Comparison of ENCODE assay signal across 23 cellular contexts in the genomic region with DNA sequence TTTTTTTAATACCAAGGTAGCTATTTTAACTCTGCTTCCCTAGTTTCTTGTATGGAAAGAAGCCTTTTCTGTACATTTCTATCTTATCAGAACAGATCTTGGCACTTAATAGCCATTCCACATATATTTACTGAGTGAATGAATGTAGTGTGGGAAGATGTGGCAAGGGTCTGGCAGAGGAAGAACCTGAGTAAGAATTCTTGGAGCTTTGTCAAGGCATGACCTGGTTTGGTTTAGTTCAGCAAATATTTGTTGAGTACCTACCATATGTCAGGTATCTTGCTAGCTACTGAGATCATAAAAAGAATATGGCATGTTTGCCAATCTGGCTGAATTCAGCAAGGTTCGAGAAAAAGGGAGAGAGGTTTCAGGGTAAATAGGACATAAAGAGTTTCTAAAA. TPM values are rescaled to one million over a fixed set of nuclear protein-coding genes. Genes with fewer than 3 reads are reported as not detected.
DNase-seq lines count a peak whose midpoint lies in the region; TF ChIP-seq lines count a peak whose summit lies in the region.
"Had no signal": no experiment of that assay in that cellular context is flagged by ENCODE, and none has a peak within 500 bp of the region (broad histone marks: within the 10 kb centered on the region; RNA-seq: fewer than 3 reads in every experiment).

No MANE protein-coding gene starts in this region.

- H3K4me1 Mint-ChIP-seq in neural crest cell (no peaks in the 10 kb centered on the region), CD14-positive monocyte (no peaks in the 10 kb centered on the region)

- intact Hi-C loops in ascending aorta (cut with DNase I) (no loop called here), CD14-positive monocyte (cut with micrococcal nuclease) (no loop called here)

- no peaks in the 10 kb centered on the region for H3K9me3 ChIP-seq in ascending aorta
- H3K9me3 ChIP-seq: HAP-1 had no signal

- no peaks in the 10 kb centered on the region for H3K36me3 Mint-ChIP-seq in neural crest cell (ENCODE audit: low read depth)
- H3K36me3 Mint-ChIP-seq in CD14-positive monocyte: no peaks in the 10 kb centered on the region

- H3K9me3 Mint-ChIP-seq in neural crest cell (peaks cover 2% of the 10 kb centered on the region), CD14-positive monocyte (peaks cover 0 to 5% (median 3%) of the 10 kb centered on the region in 7 donors)

- TF ChIP-seq CTCF in LNCaP clone FGC (IDR thresholded peaks at IDR 0.05; ENCODE audit: control insufficient read depth, extremely low read depth, insufficient read depth): no peak
- TF ChIP-seq CTCF in epithelial cell of esophagus (IDR thresholded peaks at IDR 0.05; ENCODE audit: insufficient read depth, low read depth, low read length, missing control alignments): no peak
- no peak for TF ChIP-seq CTCF in neural crest cell (conservative IDR thresholded peaks at IDR 0.05)
- no peak for TF ChIP-seq CTCF in ascending aorta (IDR thresholded peaks at IDR 0.05)
- no peak for TF ChIP-seq CTCF in CD14-positive monocyte (IDR thresholded peaks at IDR 0.05)

- H3K4me1 ChIP-seq in ascending aorta: no peaks in the 10 kb centered on the region
- H3K4me1 ChIP-seq: HAP-1 had no signal

- no peaks in the 10 kb centered on the region for H3K36me3 ChIP-seq in ascending aorta
- H3K36me3 ChIP-seq: HAP-1 had no signal

- no peak overlapping the region for H3K27ac ChIP-seq in ascending aorta
- H3K27ac ChIP-seq: PC-9, RWPE1 had no signal

- peak overlapping the region; percentile 2 for H3K27ac Mint-ChIP-seq in neural crest cell (ENCODE audit: unreplicated experiment)
- no peak overlapping the region for H3K27ac Mint-ChIP-seq in CD14-positive monocyte
- H3K27ac Mint-ChIP-seq: IgD-negative memory B cell had no signal

- no peaks in the 10 kb centered on the region for H3K27me3 ChIP-seq in ascending aorta

- H3K4me3 Mint-ChIP-seq in neural crest cell (no peak overlapping the region), CD14-positive monocyte (no peak overlapping the region)
- H3K4me3 Mint-ChIP-seq: IgD-negative memory B cell had no signal

- no peaks in the 10 kb centered on the region for H3K27me3 Mint-ChIP-seq in neural crest cell (ENCODE audit: low read depth)
- H3K27me3 Mint-ChIP-seq in CD14-positive monocyte (ENCODE audit: low read depth in 3 of 3): peaks cover 0 to 2% (median 2%) of the 10 kb centered on the region in 3 donors

- H3K4me3 ChIP-seq in LNCaP clone FGC (ENCODE audit: low read depth, low read length) (no peak overlapping the region), epithelial cell of esophagus (ENCODE audit: low read length) (no peak overlapping the region), ascending aorta (no peak overlapping the region)
- H3K4me3 ChIP-seq: HAP-1, PC-9 had no signal

- DNase-seq in LNCaP clone FGC (ENCODE audit: low read depth) (peak; percentile 84), NCI-H446 treated with DMSO at 0.1 percent for 48 hours (lab: John Stamatoyannopoulos, UW) (peak; percentile 50), epithelial cell of esophagus (ENCODE audit: low read depth) (peak; percentile 63), neural crest cell (ENCODE audit: low read depth, low spot score) (no peak), ascending aorta (ENCODE audit: low spot score in 2 of 2) (no peak), CD14-positive monocyte (ENCODE audit: low spot score) (no peak)
- no peak for DNase-seq in stimulated activated CD4-positive, alpha-beta T cell treated with anti-CD3 and anti-CD28 coated beads, Interleukin-1b, Interleukin-23, amount 100 ng/mL, for 48 hours
- DNase-seq: ACHN, C1 segment of cervical spinal cord, GDM1, Karpas-422, MM.1S, NCI-H1105, NCI-H187, NCI-H2107, NCI-H510A, NCI-H82, PC-9, T-helper 1 cell had no signal

RNA-seq across cellular contexts. Expression of a gene that starts 21.9 kb away (rescaled TPM):
- total RNA-seq in neural crest cell (not detected in 2 replicates), ascending aorta (not detected)
- polyA plus RNA-seq in CD14-positive monocyte: not detected
- total RNA-seq: Daoy, PC-9 had no signal

Comparison
In these comparisons a context has a peak if more than half of its experiments do, and no peak if none do; other contexts are left out.
1. DNase-seq: peak in LNCaP clone FGC (single experiment), NCI-H446 treated with DMSO at 0.1 percent for 48 hours (single experiment) and epithelial cell of esophagus (single experiment); none in neural crest cell (single experiment), stimulated activated CD4-positive, alpha-beta T cell treated with anti-CD3 and anti-CD28 coated beads, Interleukin-1b, Interleukin-23, amount 100 ng/mL, for 48 hours (single experiment), ascending aorta (0 of 2) and CD14-positive monocyte (single experiment).